1 cellular context compared by ENCODE assay signal in the genomic region with DNA sequence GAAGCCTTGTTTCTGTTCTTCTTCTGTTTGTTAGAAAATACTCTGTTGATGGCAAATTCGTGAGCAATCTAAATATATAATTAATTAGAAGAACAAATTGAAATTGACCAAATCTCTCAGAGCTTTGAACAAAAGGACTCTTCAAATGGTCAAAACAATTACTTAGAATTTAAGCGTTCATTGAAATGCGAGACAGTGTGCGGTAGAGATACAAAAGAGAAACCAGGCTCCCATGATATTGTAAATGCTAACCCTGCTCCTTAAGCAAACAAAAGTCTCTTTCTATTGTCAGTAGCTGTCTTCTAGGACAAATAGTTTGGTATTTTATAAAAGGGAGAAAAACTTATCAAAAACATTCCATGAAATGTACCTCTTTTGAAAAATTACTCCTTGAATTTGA.
TF ChIP-seq lines count a peak whose summit lies in the region.

No MANE protein-coding gene starts in this region.

TF ChIP-seq in GM23338, 12 proteins besides CTCF, POLR2A, EP300 and RAD21 (continued from another document):
- TF ChIP-seq, protein P1, sequence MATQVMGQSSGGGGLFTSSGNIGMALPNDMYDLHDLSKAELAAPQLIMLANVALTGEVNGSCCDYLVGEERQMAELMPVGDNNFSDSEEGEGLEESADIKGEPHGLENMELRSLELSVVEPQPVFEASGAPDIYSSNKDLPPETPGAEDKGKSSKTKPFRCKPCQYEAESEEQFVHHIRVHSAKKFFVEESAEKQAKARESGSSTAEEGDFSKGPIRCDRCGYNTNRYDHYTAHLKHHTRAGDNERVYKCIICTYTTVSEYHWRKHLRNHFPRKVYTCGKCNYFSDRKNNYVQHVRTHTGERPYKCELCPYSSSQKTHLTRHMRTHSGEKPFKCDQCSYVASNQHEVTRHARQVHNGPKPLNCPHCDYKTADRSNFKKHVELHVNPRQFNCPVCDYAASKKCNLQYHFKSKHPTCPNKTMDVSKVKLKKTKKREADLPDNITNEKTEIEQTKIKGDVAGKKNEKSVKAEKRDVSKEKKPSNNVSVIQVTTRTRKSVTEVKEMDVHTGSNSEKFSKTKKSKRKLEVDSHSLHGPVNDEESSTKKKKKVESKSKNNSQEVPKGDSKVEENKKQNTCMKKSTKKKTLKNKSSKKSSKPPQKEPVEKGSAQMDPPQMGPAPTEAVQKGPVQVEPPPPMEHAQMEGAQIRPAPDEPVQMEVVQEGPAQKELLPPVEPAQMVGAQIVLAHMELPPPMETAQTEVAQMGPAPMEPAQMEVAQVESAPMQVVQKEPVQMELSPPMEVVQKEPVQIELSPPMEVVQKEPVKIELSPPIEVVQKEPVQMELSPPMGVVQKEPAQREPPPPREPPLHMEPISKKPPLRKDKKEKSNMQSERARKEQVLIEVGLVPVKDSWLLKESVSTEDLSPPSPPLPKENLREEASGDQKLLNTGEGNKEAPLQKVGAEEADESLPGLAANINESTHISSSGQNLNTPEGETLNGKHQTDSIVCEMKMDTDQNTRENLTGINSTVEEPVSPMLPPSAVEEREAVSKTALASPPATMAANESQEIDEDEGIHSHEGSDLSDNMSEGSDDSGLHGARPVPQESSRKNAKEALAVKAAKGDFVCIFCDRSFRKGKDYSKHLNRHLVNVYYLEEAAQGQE (IDR thresholded peaks at IDR 0.05; ENCODE audit: unreplicated experiment), result no peak
- no peak for TF ChIP-seq EZH2 (IDR thresholded peaks at IDR 0.05; ENCODE audit: low read depth, unreplicated experiment)
- no peak for TF ChIP-seq ZNF114 (CRISPR knock-in tag; IDR thresholded peaks at IDR 0.05)
- TF ChIP-seq, protein P2, sequence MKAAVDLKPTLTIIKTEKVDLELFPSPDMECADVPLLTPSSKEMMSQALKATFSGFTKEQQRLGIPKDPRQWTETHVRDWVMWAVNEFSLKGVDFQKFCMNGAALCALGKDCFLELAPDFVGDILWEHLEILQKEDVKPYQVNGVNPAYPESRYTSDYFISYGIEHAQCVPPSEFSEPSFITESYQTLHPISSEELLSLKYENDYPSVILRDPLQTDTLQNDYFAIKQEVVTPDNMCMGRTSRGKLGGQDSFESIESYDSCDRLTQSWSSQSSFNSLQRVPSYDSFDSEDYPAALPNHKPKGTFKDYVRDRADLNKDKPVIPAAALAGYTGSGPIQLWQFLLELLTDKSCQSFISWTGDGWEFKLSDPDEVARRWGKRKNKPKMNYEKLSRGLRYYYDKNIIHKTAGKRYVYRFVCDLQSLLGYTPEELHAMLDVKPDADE (IDR thresholded peaks at IDR 0.05), result no peak
- no peak for TF ChIP-seq POLR2AphosphoS5 (IDR thresholded peaks at IDR 0.05; ENCODE audit: low read depth)
